In genomic region chr1:70206833-70207232, GRCh38 we compare ENCODE assay signal across 7 cellular contexts. TPM values are rescaled to one million over a fixed set of nuclear protein-coding genes. Genes with fewer than 3 reads are reported as not detected.
DNase-seq lines count a peak whose midpoint lies in the region; ATAC-seq, FAIRE-seq and TF ChIP-seq lines count a peak whose summit lies in the region.
"Not testable (repeated sequence)": the region's sequence is repeated elsewhere in the genome, so short reads cannot be mapped to it uniquely, and the experiment has no call there.

No MANE protein-coding gene starts in this region.

- H3K27ac Mint-ChIP-seq in activated CD8-positive, alpha-beta T cell treated with anti-CD3 and anti-CD28 coated beads, Interleukin-2, amount 10 ng/mL, durations not matched to agents 7 days and 5 days = peak overlapping the region; percentile 100
- H3K27ac Mint-ChIP-seq in glutamatergic neuron (ENCODE audit: unreplicated experiment) = not testable (repeated sequence)

- not testable (repeated sequence) for H3K27ac ChIP-seq in muscle layer of colon (ENCODE audit: low read depth, low read length)
- H3K27ac ChIP-seq in skeletal muscle tissue (ENCODE audit: low read depth, low read length) = peak overlapping the region; percentile 97

- H3K27me3 Mint-ChIP-seq in activated CD8-positive, alpha-beta T cell treated with anti-CD3 and anti-CD28 coated beads, Interleukin-2, amount 10 ng/mL, durations not matched to agents 7 days and 5 days (ENCODE audit: low read depth); glutamatergic neuron (ENCODE audit: unreplicated experiment): not testable (repeated sequence)

- H3K9ac ChIP-seq in NT2/D1 (ENCODE audit: insufficient read length, low read depth) (peak overlapping the region; percentile 94), skeletal muscle tissue (ENCODE audit: low read depth in 1 of 3, low read length in 3 of 3) (peak overlapping the region; percentile 96 to 100 (median 99))
- not testable (repeated sequence) for H3K9ac ChIP-seq in muscle layer of colon (ENCODE audit: low read length)

- H3K9me3 ChIP-seq in NT2/D1 (ENCODE audit: insufficient read depth, low read length); muscle layer of colon (ENCODE audit: low read length); skeletal muscle tissue (ENCODE audit: control insufficient read depth in 3 of 3, low read length in 3 of 3): not testable (repeated sequence)

- H3K4me3 ChIP-seq in GM12864 (ENCODE audit: low read depth, low read length) (peak overlapping the region; percentile 93), NT2/D1 (ENCODE audit: insufficient read length, low read depth) (peak overlapping the region; percentile 94), bronchial epithelial cell (ENCODE audit: low read depth, low read length) (peak overlapping the region; percentile 57), muscle layer of colon (ENCODE audit: low read depth in 1 of 2, low read length in 2 of 2) (peak overlapping the region; percentile 69 to 90), skeletal muscle tissue (ENCODE audit: low read length in 3 of 3) (peak overlapping the region; percentile 92 to 100 (median 98))

- not testable (repeated sequence) for H3K27me3 ChIP-seq in NT2/D1 (ENCODE audit: insufficient read depth, insufficient read length); bronchial epithelial cell (ENCODE audit: control insufficient read depth, insufficient read depth, low read length); muscle layer of colon (ENCODE audit: control insufficient read depth in 1 of 2, insufficient read depth in 2 of 2, low read length in 2 of 2); skeletal muscle tissue (ENCODE audit: control insufficient read depth in 3 of 3, insufficient read depth in 3 of 3, low read length in 3 of 3)

- ATAC-seq in activated CD8-positive, alpha-beta T cell treated with anti-CD3 and anti-CD28 coated beads, Interleukin-2, amount 10 ng/mL, durations not matched to agents 7 days and 5 days = not testable (repeated sequence)

- H3K9me3 Mint-ChIP-seq in activated CD8-positive, alpha-beta T cell treated with anti-CD3 and anti-CD28 coated beads, Interleukin-2, amount 10 ng/mL, durations not matched to agents 7 days and 5 days (ENCODE audit: insufficient read depth) = not testable (repeated sequence)
- H3K9me3 Mint-ChIP-seq in glutamatergic neuron (ENCODE audit: unreplicated experiment) = peaks cover 12% of the 10 kb centered on the region

- peaks cover 25% of the 10 kb centered on the region for H3K36me3 Mint-ChIP-seq in activated CD8-positive, alpha-beta T cell treated with anti-CD3 and anti-CD28 coated beads, Interleukin-2, amount 10 ng/mL, durations not matched to agents 7 days and 5 days (ENCODE audit: low read depth)
- H3K36me3 Mint-ChIP-seq in glutamatergic neuron (ENCODE audit: unreplicated experiment) = not testable (repeated sequence)

- TF ChIP-seq CTCF in GM12864 (IDR thresholded peaks at IDR 0.05; ENCODE audit: low read depth, low read length, missing control alignments); bronchial epithelial cell (IDR thresholded peaks at IDR 0.05; ENCODE audit: insufficient read depth, low read length, severe bottlenecking); glutamatergic neuron (IDR thresholded peaks at IDR 0.05; ENCODE audit: partially characterized antibody, unreplicated experiment): not testable (repeated sequence)

- H3K4me1 ChIP-seq in NT2/D1 (ENCODE audit: insufficient read depth, insufficient read length) = not testable (repeated sequence)
- peaks cover 36% of the 10 kb centered on the region for H3K4me1 ChIP-seq in muscle layer of colon (ENCODE audit: insufficient read depth, low read length)
- peaks cover 25 to 38% (median 36%) of the 10 kb centered on the region in 3 donors for H3K4me1 ChIP-seq in skeletal muscle tissue (ENCODE audit: control insufficient read depth in 3 of 3, insufficient read depth in 3 of 3, low read length in 3 of 3)

- POLR2A ChIA-PET in activated CD8-positive, alpha-beta T cell treated with anti-CD3 and anti-CD28 coated beads, Interleukin-2, amount 10 ng/mL, durations not matched to agents 7 days and 5 days (lab: Charles Lee) = interaction anchor here (1.7 to 10.3 kb wide), 5 partner anchors 10 to 874 kb away, joined by 4 to 92 read pairs (median 9); partner anchors contain the start of genes ANKRD13C and SRSF11

- not testable (repeated sequence) for FAIRE-seq in bronchial epithelial cell (lab: Jason Lieb, UNC)

- peak overlapping the region; percentile 99 for H3K4me3 Mint-ChIP-seq in activated CD8-positive, alpha-beta T cell treated with anti-CD3 and anti-CD28 coated beads, Interleukin-2, amount 10 ng/mL, durations not matched to agents 7 days and 5 days
- H3K4me3 Mint-ChIP-seq in glutamatergic neuron (ENCODE audit: unreplicated experiment) = peak overlapping the region; percentile 96

- not testable (repeated sequence) for DNase-seq in GM12864 (ENCODE audit: low read depth); NT2/D1 (ENCODE audit: low read depth, low spot score); activated CD8-positive, alpha-beta T cell treated with anti-CD3 and anti-CD28 coated beads, Interleukin-2, amount 10 ng/mL, durations not matched to agents 7 days and 5 days; bronchial epithelial cell (ENCODE audit: low read depth); glutamatergic neuron

- CTCF ChIA-PET in activated CD8-positive, alpha-beta T cell treated with anti-CD3 and anti-CD28 coated beads, Interleukin-2, amount 10 ng/mL, durations not matched to agents 7 days and 5 days (lab: Charles Lee) = interaction anchor here (0.8 to 2.1 kb wide), 4 partner anchors 8 to 147 kb away, joined by 3 to 5 read pairs (median 5); partner anchors contain the start of gene SRSF11

- H3K36me3 ChIP-seq in NT2/D1 (ENCODE audit: insufficient read depth, insufficient read length, low read length) = peaks cover 44% of the 10 kb centered on the region
- not testable (repeated sequence) for H3K36me3 ChIP-seq in bronchial epithelial cell (ENCODE audit: control insufficient read depth, insufficient read depth, low read length); muscle layer of colon (ENCODE audit: insufficient read depth, low read length); skeletal muscle tissue (ENCODE audit: control insufficient read depth in 3 of 3, insufficient read depth in 3 of 3, low read length in 3 of 3)

- peaks cover 65% of the 10 kb centered on the region for H3K4me1 Mint-ChIP-seq in activated CD8-positive, alpha-beta T cell treated with anti-CD3 and anti-CD28 coated beads, Interleukin-2, amount 10 ng/mL, durations not matched to agents 7 days and 5 days (ENCODE audit: low read depth)
- not testable (repeated sequence) for H3K4me1 Mint-ChIP-seq in glutamatergic neuron (ENCODE audit: low read depth, unreplicated experiment)

RNA-seq across cellular contexts. Expression of gene LRRC40, which starts 1.5 kb away (rescaled TPM):
- 10 to 100 TPM; 22.5 to 22.7 TPM for total RNA-seq in activated CD8-positive, alpha-beta T cell treated with anti-CD3 and anti-CD28 coated beads, Interleukin-2, amount 10 ng/mL, durations not matched to agents 7 days and 5 days
- total RNA-seq in bronchial epithelial cell (14.7 and 15.3 TPM in 2 replicates), glutamatergic neuron (ENCODE audit: unreplicated experiment) (47.2 TPM), skeletal muscle tissue (13.6 TPM)

RNA-seq across cellular contexts. Expression of gene SRSF11, which starts 14.3 kb away (rescaled TPM):
- total RNA-seq in activated CD8-positive, alpha-beta T cell treated with anti-CD3 and anti-CD28 coated beads, Interleukin-2, amount 10 ng/mL, durations not matched to agents 7 days and 5 days = 100 to 1,000 TPM; 165 to 169 TPM
- 62.9 and 107 TPM in 2 replicates for total RNA-seq in bronchial epithelial cell
- total RNA-seq in glutamatergic neuron (ENCODE audit: unreplicated experiment) = 265 TPM
- total RNA-seq in skeletal muscle tissue = 67.8 TPM
